18 cellular contexts compared by ENCODE assay signal in genomic region chr7:125126376-125126775, GRCh38.
"Had no signal": no experiment of that assay in that cellular context is flagged by ENCODE, and none has a peak within 500 bp of the region (broad histone marks: within the 10 kb centered on the region; RNA-seq: fewer than 3 reads in every experiment).

No MANE protein-coding gene starts in this region.

- ATAC-seq: activated T-cell treated with anti-CD3 and anti-CD28 coated beads, Interleukin-2, amount 50 U/mL, for 4 hours; foreskin keratinocyte; left lobe of liver had no signal

- H3K27me3 Mint-ChIP-seq: activated CD4-positive, alpha-beta memory T cell treated with anti-CD3 and anti-CD28 coated beads for 36 hours; activated naive CD8-positive, alpha-beta T cell had no signal

- H3K4me1 ChIP-seq: foreskin keratinocyte, parathyroid adenoma, transverse colon had no signal

- H3K4me3 Mint-ChIP-seq: activated CD4-positive, alpha-beta memory T cell treated with anti-CD3 and anti-CD28 coated beads for 36 hours; activated naive CD8-positive, alpha-beta T cell; activated T-cell treated with anti-CD3 and anti-CD28 coated beads, Interleukin-2, amount 50 U/mL, for 4 hours; endodermal cell had no signal

- H3K9me3 Mint-ChIP-seq: activated T-cell treated with anti-CD3 and anti-CD28 coated beads, Interleukin-2, amount 50 U/mL, for 4 hours had no signal

- H3K4me3 ChIP-seq: smooth muscle cell, transverse colon had no signal

- H3K27ac Mint-ChIP-seq: activated CD4-positive, alpha-beta memory T cell treated with anti-CD3 and anti-CD28 coated beads for 36 hours; activated naive CD8-positive, alpha-beta T cell; endodermal cell had no signal

- H3K27me3 ChIP-seq: foreskin keratinocyte, transverse colon had no signal

- H3K36me3 ChIP-seq: transverse colon had no signal

- H3K9me3 ChIP-seq: transverse colon had no signal

- H3K36me3 Mint-ChIP-seq: activated CD4-positive, alpha-beta memory T cell treated with anti-CD3 and anti-CD28 coated beads for 36 hours; activated naive CD8-positive, alpha-beta T cell had no signal

- DNase-seq: activated CD4-positive, alpha-beta memory T cell treated with anti-CD3 and anti-CD28 coated beads for 36 hours; activated gamma-delta T cell; activated T-cell treated with anti-CD3 and anti-CD28 coated beads, Interleukin-2, amount 50 U/mL, for 4 hours; aorta; dermis blood vessel endothelial cell; endodermal cell; erythroblast; foreskin keratinocyte; head of caudate nucleus; stimulated activated CD4-positive, alpha-beta T cell treated with anti-CD3 and anti-CD28 coated beads, Interleukin-1b, Interleukin-23, amount 100 ng/mL, for 48 hours; stimulated activated naive CD4-positive, alpha-beta T cell; substantia nigra; T-helper 9 cell; transverse colon had no signal
